ENCODE assay signal across 17 cellular contexts in the genomic region with DNA sequence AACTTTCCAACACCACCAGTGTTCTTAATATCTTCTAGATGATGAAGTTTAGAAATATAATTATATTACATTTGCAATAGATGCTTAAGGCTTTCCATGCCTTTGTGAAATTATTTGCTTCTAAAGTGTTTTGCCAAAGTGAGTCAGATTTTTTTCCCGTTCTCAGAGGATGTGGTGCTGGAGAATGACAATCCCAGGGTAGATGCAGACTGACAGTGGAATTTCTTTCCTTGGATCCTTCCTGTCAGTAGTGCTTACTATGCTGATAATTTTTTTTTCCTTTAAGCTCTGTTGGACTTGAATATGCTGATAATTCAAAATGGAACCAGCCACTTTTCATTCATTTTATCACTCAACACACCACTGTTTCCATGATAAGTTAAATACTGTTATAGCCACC. TPM values are rescaled to one million over a fixed set of nuclear protein-coding genes. Genes with fewer than 3 reads are reported as not detected.
DNase-seq lines count a peak whose midpoint lies in the region; ATAC-seq and TF ChIP-seq lines count a peak whose summit lies in the region.
"Had no signal": no experiment of that assay in that cellular context is flagged by ENCODE, and none has a peak within 500 bp of the region (broad histone marks: within the 10 kb centered on the region; RNA-seq: fewer than 3 reads in every experiment).

No MANE protein-coding gene starts in this region.

- no peaks in the 10 kb centered on the region for H3K9me3 Mint-ChIP-seq in CD8-positive, alpha-beta memory T cell
- H3K9me3 Mint-ChIP-seq: GM23338 had no signal

- no peaks in the 10 kb centered on the region for H3K4me1 ChIP-seq in CD8-positive, alpha-beta memory T cell (ENCODE audit: insufficient read depth, low read length)
- H3K4me1 ChIP-seq: Caco-2 had no signal

- CTCF ChIA-PET in CD8-positive, alpha-beta memory T cell (lab: Charles Lee), result no interaction called here

- H3K27me3 Mint-ChIP-seq in CD8-positive, alpha-beta memory T cell, result peaks cover 0 to 18% of the 10 kb centered on the region in 2 donors
- H3K27me3 Mint-ChIP-seq: IgD-negative memory B cell had no signal

- H3K27ac ChIP-seq in CD8-positive, alpha-beta memory T cell (ENCODE audit: low read depth, low read length), result no peak overlapping the region
- H3K27ac ChIP-seq: RWPE1 had no signal

- H3K27ac Mint-ChIP-seq in CD8-positive, alpha-beta memory T cell, result no peak overlapping the region
- H3K27ac Mint-ChIP-seq: GM23338, IgD-negative memory B cell had no signal

- H3K27me3 ChIP-seq in CD8-positive, alpha-beta memory T cell (ENCODE audit: insufficient read depth, low read length, poor library complexity, severe bottlenecking), result no peaks in the 10 kb centered on the region

- no peaks in the 10 kb centered on the region for H3K36me3 Mint-ChIP-seq in CD8-positive, alpha-beta memory T cell
- H3K36me3 Mint-ChIP-seq: IgD-negative memory B cell had no signal

- no peak overlapping the region for H3K4me3 ChIP-seq in fibroblast of mammary gland (ENCODE audit: control insufficient read depth, low read depth, low read length)
- no peak overlapping the region for H3K4me3 ChIP-seq in CD8-positive, alpha-beta memory T cell (ENCODE audit: low read length)
- H3K4me3 ChIP-seq: GM23338 had no signal

- H3K4me1 Mint-ChIP-seq in CD8-positive, alpha-beta memory T cell, result no peaks in the 10 kb centered on the region
- H3K4me1 Mint-ChIP-seq: GM23338, IgD-negative memory B cell had no signal

- no peaks in the 10 kb centered on the region for H3K36me3 ChIP-seq in CD8-positive, alpha-beta memory T cell (ENCODE audit: insufficient read depth, low read length)

- no peak overlapping the region for H3K4me3 Mint-ChIP-seq in CD8-positive, alpha-beta memory T cell
- H3K4me3 Mint-ChIP-seq: GM23338, IgD-negative memory B cell had no signal

- ATAC-seq in SK-N-SH treated with all-trans-retinoic acid at 6 μM for 48 hours (peak; percentile 92), GM18907 (IDR thresholded peaks at IDR 0.05; ENCODE audit: unreplicated experiment) (no peak)
- ATAC-seq: GM23338 had no signal

- POLR2A ChIA-PET in CD8-positive, alpha-beta memory T cell (lab: Charles Lee), result no interaction called here

- no peaks in the 10 kb centered on the region for H3K9me3 ChIP-seq in CD8-positive, alpha-beta memory T cell (ENCODE audit: low read length)
- H3K9me3 ChIP-seq: Caco-2 had no signal

- no peak for TF ChIP-seq CTCF in fibroblast of mammary gland (conservative IDR thresholded peaks at IDR 0.05; ENCODE audit: control insufficient read depth, insufficient read depth, low read depth, low read length)

- DNase-seq in HT1080 (ENCODE audit: low read depth) (peak; percentile 52), fibroblast of mammary gland (ENCODE audit: low read depth) (peak; percentile 12), stromal cell of bone marrow (ENCODE audit: low read depth) (peak; percentile 33)
- DNase-seq in activated CD4-positive, alpha-beta T cell treated with anti-CD3 and anti-CD28 coated beads for 1 hour, result no peak
- no peak for DNase-seq in CD8-positive, alpha-beta memory T cell
- DNase-seq: Caco-2, NCI-H1417, NCI-H187, NCI-H2227 treated with DMSO at 0.1 percent for 48 hours, NCI-H510A treated with DMSO at 0.1 percent for 48 hours, NCI-H774, SIG-M5 had no signal

TF ChIP-seq in SK-N-SH treated with all-trans-retinoic acid at 6 μM for 48 hours, 23 proteins besides CTCF, POLR2A, EP300 and RAD21:
- TF ChIP-seq PPARA (CRISPR knock-in tag; IDR thresholded peaks at IDR 0.05; ENCODE audit: borderline replicate concordance), result no peak
- TF ChIP-seq ZNF8 (CRISPR knock-in tag; IDR thresholded peaks at IDR 0.05), result no peak
- TF ChIP-seq TOX (CRISPR knock-in tag; IDR thresholded peaks at IDR 0.05; ENCODE audit: borderline replicate concordance), result no peak
- TF ChIP-seq, protein P1, sequence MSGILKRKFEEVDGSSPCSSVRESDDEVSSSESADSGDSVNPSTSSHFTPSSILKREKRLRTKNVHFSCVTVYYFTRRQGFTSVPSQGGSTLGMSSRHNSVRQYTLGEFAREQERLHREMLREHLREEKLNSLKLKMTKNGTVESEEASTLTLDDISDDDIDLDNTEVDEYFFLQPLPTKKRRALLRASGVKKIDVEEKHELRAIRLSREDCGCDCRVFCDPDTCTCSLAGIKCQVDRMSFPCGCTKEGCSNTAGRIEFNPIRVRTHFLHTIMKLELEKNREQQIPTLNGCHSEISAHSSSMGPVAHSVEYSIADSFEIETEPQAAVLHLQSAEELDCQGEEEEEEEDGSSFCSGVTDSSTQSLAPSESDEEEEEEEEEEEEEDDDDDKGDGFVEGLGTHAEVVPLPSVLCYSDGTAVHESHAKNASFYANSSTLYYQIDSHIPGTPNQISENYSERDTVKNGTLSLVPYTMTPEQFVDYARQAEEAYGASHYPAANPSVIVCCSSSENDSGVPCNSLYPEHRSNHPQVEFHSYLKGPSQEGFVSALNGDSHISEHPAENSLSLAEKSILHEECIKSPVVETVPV (CRISPR knock-in tag; IDR thresholded peaks at IDR 0.05), result no peak
- TF ChIP-seq SNAI2 (CRISPR knock-in tag; IDR thresholded peaks at IDR 0.05), result no peak
- TF ChIP-seq OSR1 (CRISPR knock-in tag; IDR thresholded peaks at IDR 0.05), result no peak
- TF ChIP-seq, protein P2, sequence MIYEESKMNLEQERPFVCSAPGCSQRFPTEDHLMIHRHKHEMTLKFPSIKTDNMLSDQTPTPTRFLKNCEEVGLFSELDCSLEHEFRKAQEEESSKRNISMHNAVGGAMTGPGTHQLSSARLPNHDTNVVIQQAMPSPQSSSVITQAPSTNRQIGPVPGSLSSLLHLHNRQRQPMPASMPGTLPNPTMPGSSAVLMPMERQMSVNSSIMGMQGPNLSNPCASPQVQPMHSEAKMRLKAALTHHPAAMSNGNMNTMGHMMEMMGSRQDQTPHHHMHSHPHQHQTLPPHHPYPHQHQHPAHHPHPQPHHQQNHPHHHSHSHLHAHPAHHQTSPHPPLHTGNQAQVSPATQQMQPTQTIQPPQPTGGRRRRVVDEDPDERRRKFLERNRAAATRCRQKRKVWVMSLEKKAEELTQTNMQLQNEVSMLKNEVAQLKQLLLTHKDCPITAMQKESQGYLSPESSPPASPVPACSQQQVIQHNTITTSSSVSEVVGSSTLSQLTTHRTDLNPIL (CRISPR knock-in tag; IDR thresholded peaks at IDR 0.05; ENCODE audit: low read depth), result no peak
- TF ChIP-seq RARB (CRISPR knock-in tag; IDR thresholded peaks at IDR 0.05), result no peak
- no peak for TF ChIP-seq ARNTL (CRISPR knock-in tag; IDR thresholded peaks at IDR 0.05; ENCODE audit: borderline replicate concordance, low read depth)
- TF ChIP-seq ZNF565 (CRISPR knock-in tag; conservative IDR thresholded peaks at IDR 0.05; ENCODE audit: low read depth), result no peak
- TF ChIP-seq ESRRG (CRISPR knock-in tag; IDR thresholded peaks at IDR 0.05), result no peak
- TF ChIP-seq BACH2 (CRISPR knock-in tag; IDR thresholded peaks at IDR 0.05; ENCODE audit: borderline replicate concordance), result no peak
- TF ChIP-seq, protein P3, sequence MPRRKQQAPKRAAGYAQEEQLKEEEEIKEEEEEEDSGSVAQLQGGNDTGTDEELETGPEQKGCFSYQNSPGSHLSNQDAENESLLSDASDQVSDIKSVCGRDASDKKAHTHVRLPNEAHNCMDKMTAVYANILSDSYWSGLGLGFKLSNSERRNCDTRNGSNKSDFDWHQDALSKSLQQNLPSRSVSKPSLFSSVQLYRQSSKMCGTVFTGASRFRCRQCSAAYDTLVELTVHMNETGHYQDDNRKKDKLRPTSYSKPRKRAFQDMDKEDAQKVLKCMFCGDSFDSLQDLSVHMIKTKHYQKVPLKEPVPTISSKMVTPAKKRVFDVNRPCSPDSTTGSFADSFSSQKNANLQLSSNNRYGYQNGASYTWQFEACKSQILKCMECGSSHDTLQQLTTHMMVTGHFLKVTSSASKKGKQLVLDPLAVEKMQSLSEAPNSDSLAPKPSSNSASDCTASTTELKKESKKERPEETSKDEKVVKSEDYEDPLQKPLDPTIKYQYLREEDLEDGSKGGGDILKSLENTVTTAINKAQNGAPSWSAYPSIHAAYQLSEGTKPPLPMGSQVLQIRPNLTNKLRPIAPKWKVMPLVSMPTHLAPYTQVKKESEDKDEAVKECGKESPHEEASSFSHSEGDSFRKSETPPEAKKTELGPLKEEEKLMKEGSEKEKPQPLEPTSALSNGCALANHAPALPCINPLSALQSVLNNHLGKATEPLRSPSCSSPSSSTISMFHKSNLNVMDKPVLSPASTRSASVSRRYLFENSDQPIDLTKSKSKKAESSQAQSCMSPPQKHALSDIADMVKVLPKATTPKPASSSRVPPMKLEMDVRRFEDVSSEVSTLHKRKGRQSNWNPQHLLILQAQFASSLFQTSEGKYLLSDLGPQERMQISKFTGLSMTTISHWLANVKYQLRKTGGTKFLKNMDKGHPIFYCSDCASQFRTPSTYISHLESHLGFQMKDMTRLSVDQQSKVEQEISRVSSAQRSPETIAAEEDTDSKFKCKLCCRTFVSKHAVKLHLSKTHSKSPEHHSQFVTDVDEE (CRISPR knock-in tag; IDR thresholded peaks at IDR 0.05), result no peak
- no peak for TF ChIP-seq CSDC2 (CRISPR knock-in tag; IDR thresholded peaks at IDR 0.05)
- TF ChIP-seq ZFP3 (CRISPR knock-in tag; IDR thresholded peaks at IDR 0.05), result no peak
- TF ChIP-seq ZFP30 (CRISPR knock-in tag; IDR thresholded peaks at IDR 0.05), result no peak
- TF ChIP-seq ZNF70 (CRISPR knock-in tag; IDR thresholded peaks at IDR 0.05), result no peak
- TF ChIP-seq GLIS3 (CRISPR knock-in tag; IDR thresholded peaks at IDR 0.05), result no peak
- no peak for TF ChIP-seq ISL1 (CRISPR knock-in tag; IDR thresholded peaks at IDR 0.05)

RNA-seq across cellular contexts. Expression of a gene that starts 59.9 kb away (rescaled TPM):
- 4.5 and 4.8 TPM in 2 replicates for total RNA-seq in HT1080 (2014; rRNA removed; shearing (Covaris generic))
- polyA plus RNA-seq in HT1080 (2015; cell fraction: cytosol; rRNA removed), result 2.8 and 3.5 TPM in 2 replicates
- 4.7 and 5.0 TPM in 2 replicates for polyA plus RNA-seq in HT1080 (2015; cell fraction: nucleus; rRNA removed)
- under 1 TPM; 0.60 to 0.66 TPM for total RNA-seq in CD8-positive, alpha-beta memory T cell
- 0.37 TPM for polyA plus RNA-seq in CD8-positive, alpha-beta memory T cell

Comparison
In these comparisons a context has a peak if more than half of its experiments do, and no peak if none do; other contexts are left out.
1. DNase-seq: peak in HT1080 (single experiment), fibroblast of mammary gland (single experiment) and stromal cell of bone marrow (single experiment); none in activated CD4-positive, alpha-beta T cell treated with anti-CD3 and anti-CD28 coated beads for 1 hour (single experiment) and CD8-positive, alpha-beta memory T cell (0 of 5).